In genomic region chr3:103341078-103341477, GRCh38 we compare ENCODE assay signal across 8 cellular contexts.
"Had no signal": no experiment of that assay in that cellular context is flagged by ENCODE, and none has a peak within 500 bp of the region (broad histone marks: within the 10 kb centered on the region; RNA-seq: fewer than 3 reads in every experiment).

No MANE protein-coding gene starts in this region.

- H3K4me1 ChIP-seq: HAP-1 had no signal

- H3K4me2 ChIP-seq: GM23338, KMS-11 had no signal

- ATAC-seq: GM23338, HCT116 had no signal

- DNase-seq: H7, HFFc6, KBM-7 had no signal

- H3K4me3 ChIP-seq: GM23338, HAP-1 had no signal

- H3K27ac ChIP-seq: HL-60, KMS-11 had no signal

- H3K9ac ChIP-seq: KMS-11 had no signal

- H3K9me3 ChIP-seq: HAP-1 had no signal

- H3K36me3 ChIP-seq: HAP-1 had no signal

- H2AFZ ChIP-seq: GM23338 had no signal
